ENCODE assay signal across 8 cellular contexts in genomic region chr11:64358907-64359711, GRCh38. TPM values are rescaled to one million over a fixed set of nuclear protein-coding genes. Genes with fewer than 3 reads are reported as not detected.
DNase-seq lines count a peak whose midpoint lies in the region; ATAC-seq and TF ChIP-seq lines count a peak whose summit lies in the region.

Gene RPS6KA4, plus strand, starts transcription at chr11:64359162. Its CDS starts 74 bp downstream, at chr11:64359236.

- no peaks in the 10 kb centered on the region; the same call in 1 of the 2 replicates for H3K4me1 ChIP-seq in HEK293 (ENCODE audit: control insufficient read depth, insufficient read depth, low read length)
- peaks cover 47% of the 10 kb centered on the region for H3K4me1 ChIP-seq in NT2/D1 (ENCODE audit: insufficient read depth, insufficient read length)
- peaks cover 10 to 16% of the 10 kb centered on the region in 2 donors for H3K4me1 ChIP-seq in naive thymus-derived CD4-positive, alpha-beta T cell (ENCODE audit: control insufficient read depth in 2 of 2, insufficient read depth in 2 of 2, low read length in 2 of 2)
- peaks cover 23 to 29% of the 10 kb centered on the region in 2 donors for H3K4me1 ChIP-seq in thyroid gland

- DNase-seq in GM06990 (ENCODE audit: extremely low read depth, insufficient read length) = peak; percentile 77
- DNase-seq in NT2/D1 (ENCODE audit: low read depth, low spot score) = no peak
- peak; percentile 60 for DNase-seq in activated naive CD4-positive, alpha-beta T cell treated with anti-CD3 and anti-CD28 coated beads for 36 hours
- peak; percentile 73 to 90 for DNase-seq in foreskin fibroblast
- DNase-seq in naive thymus-derived CD4-positive, alpha-beta T cell = peak in 7 of 9 donors; percentile 25 to 79 (median 36)
- peak; percentile 58 to 65 for DNase-seq in thyroid gland

- H3K4me1 Mint-ChIP-seq in activated naive CD4-positive, alpha-beta T cell treated with anti-CD3 and anti-CD28 coated beads for 36 hours (ENCODE audit: low read depth) = peaks cover 41% of the 10 kb centered on the region
- peaks cover 16 to 40% (median 30%) of the 10 kb centered on the region in 7 donors for H3K4me1 Mint-ChIP-seq in naive thymus-derived CD4-positive, alpha-beta T cell

- intact Hi-C loops in activated naive CD4-positive, alpha-beta T cell treated with anti-CD3 and anti-CD28 coated beads for 36 hours (cut with micrococcal nuclease) = loop anchor here (2.0 to 5.0 kb wide), 3 partner anchors 90 to 363 kb away; partner anchors contain the start of genes NRXN2 and STIP1
- intact Hi-C loops in naive thymus-derived CD4-positive, alpha-beta T cell (cut with micrococcal nuclease) = loop anchor here (1.0 to 5.0 kb wide), 4 partner anchors 19 to 152 kb away; partner anchors contain the start of genes CCDC88B (in 2 of the 2), FERMT3 (in 1 of the 2), PRDX5 (in 1 of the 2) and TRMT112 (in 1 of the 2)
- intact Hi-C loops in thyroid gland (cut with DNase I) = no loop called here

- no peaks in the 10 kb centered on the region for H3K27me3 Mint-ChIP-seq in activated naive CD4-positive, alpha-beta T cell treated with anti-CD3 and anti-CD28 coated beads for 36 hours (ENCODE audit: low read depth)
- H3K27me3 Mint-ChIP-seq in naive thymus-derived CD4-positive, alpha-beta T cell = no peaks in the 10 kb centered on the region

- no peaks in the 10 kb centered on the region for H3K27me3 ChIP-seq in GM06990 (replicated peaks; ENCODE audit: control insufficient read depth, insufficient read depth, low read length)
- no peaks in the 10 kb centered on the region for H3K27me3 ChIP-seq in NT2/D1 (ENCODE audit: insufficient read depth, insufficient read length)
- no peaks in the 10 kb centered on the region for H3K27me3 ChIP-seq in naive thymus-derived CD4-positive, alpha-beta T cell (ENCODE audit: control insufficient read depth in 2 of 2, insufficient read depth in 2 of 2, low read length in 2 of 2)
- H3K27me3 ChIP-seq in thyroid gland = no peaks in the 10 kb centered on the region

- TF ChIP-seq POLR2A in thyroid gland (IDR thresholded peaks at IDR 0.05) = peak in 1 of 2 donors; percentile 76

- peaks cover 15% of the 10 kb centered on the region for H3K36me3 ChIP-seq in GM06990 (ENCODE audit: control insufficient read depth, insufficient read depth, low read length)
- peaks cover 0 to 36% of the 10 kb centered on the region in 2 experiments; a peak in 2 of 3 replicates for H3K36me3 ChIP-seq in HEK293 (ENCODE audit: control insufficient read depth in 2 of 2, insufficient read depth in 1 of 2, low read length in 2 of 2)
- H3K36me3 ChIP-seq in NT2/D1 (ENCODE audit: insufficient read depth, insufficient read length, low read length) = peaks cover 43% of the 10 kb centered on the region
- H3K36me3 ChIP-seq in naive thymus-derived CD4-positive, alpha-beta T cell (ENCODE audit: control insufficient read depth in 2 of 3, insufficient read depth in 3 of 3, low read length in 3 of 3) = peaks cover 0 to 47% (median 0%) of the 10 kb centered on the region in 3 experiments
- H3K36me3 ChIP-seq in thyroid gland = peaks cover 12 to 28% of the 10 kb centered on the region in 2 donors

- H3K4me3 Mint-ChIP-seq in activated naive CD4-positive, alpha-beta T cell treated with anti-CD3 and anti-CD28 coated beads for 36 hours = peak within 1 kb of the TSS; percentile 91
- H3K4me3 Mint-ChIP-seq in naive thymus-derived CD4-positive, alpha-beta T cell = peak within 1 kb of the TSS; percentile 83 to 100 (median 91)

- peak within 1 kb of the TSS; percentile 34 for H3K27ac Mint-ChIP-seq in activated naive CD4-positive, alpha-beta T cell treated with anti-CD3 and anti-CD28 coated beads for 36 hours
- H3K27ac Mint-ChIP-seq in naive thymus-derived CD4-positive, alpha-beta T cell = peak within 1 kb of the TSS; percentile 56 to 94 (median 72)

- peak; percentile 80 for ATAC-seq in naive thymus-derived CD4-positive, alpha-beta T cell
- ATAC-seq in GM18861 (IDR thresholded peaks at IDR 0.05; ENCODE audit: unreplicated experiment) = no peak

- CTCF ChIA-PET in HEK293 (lab: Yijun Ruan, JAX) = interaction anchor here (0.8 to 7.8 kb wide), 7 partner anchors 25 to 290 kb away, joined by 3 to 81 read pairs (median 4); partner anchors contain the start of genes PRDX5 and TRMT112
- CTCF ChIA-PET in activated naive CD4-positive, alpha-beta T cell treated with anti-CD3 and anti-CD28 coated beads for 36 hours (lab: Charles Lee) = interaction anchor here (0.7 to 2.2 kb wide), 10 partner anchors 10 to 330 kb away, joined by 3 to 7 read pairs (median 4); partner anchors contain the start of genes PRDX5 and TRMT112
- CTCF ChIA-PET in naive thymus-derived CD4-positive, alpha-beta T cell (lab: Charles Lee) = no interaction called here

- 0 to 2% methylated on average over 8 to 9 of the region's 70 CpGs for WGBS in thyroid gland, 2 donors

- no peak for TF ChIP-seq CTCF in GM06990 (IDR thresholded peaks at IDR 0.05; ENCODE audit: insufficient read depth, low read length, poor library complexity, severe bottlenecking)
- TF ChIP-seq CTCF in HEK293 (tag by site-specific recombination; IDR thresholded peaks at IDR 0.05) = no peak
- no peak for TF ChIP-seq CTCF in foreskin fibroblast (IDR thresholded peaks at IDR 0.05; ENCODE audit: low read depth, low read length)
- TF ChIP-seq CTCF in thyroid gland (IDR thresholded peaks at IDR 0.05) = peak in 1 of 6 experiments; percentile 10

- no peaks in the 10 kb centered on the region for H3K9me3 Mint-ChIP-seq in activated naive CD4-positive, alpha-beta T cell treated with anti-CD3 and anti-CD28 coated beads for 36 hours
- no peaks in the 10 kb centered on the region for H3K9me3 Mint-ChIP-seq in naive thymus-derived CD4-positive, alpha-beta T cell

- peak within 1 kb of the TSS; percentile 94 for H3K9ac ChIP-seq in NT2/D1 (ENCODE audit: insufficient read length, low read depth)

- H3K4me3 ChIP-seq in GM06990 (replicated peaks; ENCODE audit: low read depth, low read length) = peak within 1 kb of the TSS; percentile 89
- H3K4me3 ChIP-seq in HEK293 (ENCODE audit: low read depth, low read length) = peak within 1 kb of the TSS; percentile 83
- H3K4me3 ChIP-seq in NT2/D1 (ENCODE audit: insufficient read length, low read depth) = peak within 1 kb of the TSS; percentile 95
- H3K4me3 ChIP-seq in foreskin fibroblast (ENCODE audit: low read depth in 1 of 2, low read length in 2 of 2) = peak within 1 kb of the TSS; percentile 85 to 97
- H3K4me3 ChIP-seq in naive thymus-derived CD4-positive, alpha-beta T cell (ENCODE audit: low read length) = peak within 1 kb of the TSS; percentile 60
- H3K4me3 ChIP-seq in thyroid gland (replicated peaks in 1 of 3) = peak within 1 kb of the TSS; percentile 69 to 87 (median 79)

- POLR2A ChIA-PET in HEK293 (lab: Yijun Ruan, JAX) = interaction anchor here (0.7 to 1.8 kb wide), 2 partner anchors 41 to 90 kb away, joined by 3 to 14 read pairs; partner anchors contain the start of genes PRDX5 and TRMT112
- POLR2A ChIA-PET in naive thymus-derived CD4-positive, alpha-beta T cell (lab: Charles Lee) = interaction anchor here (0.7 to 3.5 kb wide), 4 partner anchors 17 to 109 kb away, joined by 4 to 25 read pairs (median 4); partner anchors contain the start of genes CCDC88B, PRDX5 and TRMT112

- peaks cover 14% of the 10 kb centered on the region for H3K36me3 Mint-ChIP-seq in activated naive CD4-positive, alpha-beta T cell treated with anti-CD3 and anti-CD28 coated beads for 36 hours (ENCODE audit: low read depth)
- peaks cover 0 to 26% (median 4%) of the 10 kb centered on the region in 5 donors for H3K36me3 Mint-ChIP-seq in naive thymus-derived CD4-positive, alpha-beta T cell

- H3K27ac ChIP-seq in HEK293 (ENCODE audit: extremely low read depth, low read depth, low read length) = peak within 1 kb of the TSS; percentile 75; the same call in 1 of the 2 replicates
- peak within 1 kb of the TSS; percentile 68 for H3K27ac ChIP-seq in naive thymus-derived CD4-positive, alpha-beta T cell (ENCODE audit: low read depth, low read length)
- H3K27ac ChIP-seq in thyroid gland = peak within 1 kb of the TSS; percentile 78 to 84 (median 82)

- H3K9me3 ChIP-seq in HEK293 (ENCODE audit: control insufficient read depth, insufficient read depth, low read depth, low read length) (no peaks in the 10 kb centered on the region), NT2/D1 (ENCODE audit: insufficient read depth, low read length) (no peaks in the 10 kb centered on the region), thyroid gland (no peaks in the 10 kb centered on the region)
- no peaks in the 10 kb centered on the region for H3K9me3 ChIP-seq in naive thymus-derived CD4-positive, alpha-beta T cell (ENCODE audit: control insufficient read depth in 2 of 3, low read length in 3 of 3)

TF ChIP-seq in HEK293, 187 proteins besides CTCF, POLR2A, EP300 and RAD21 (continues in another document):
- no peak for TF ChIP-seq ZNF776 (tag by site-specific recombination; IDR thresholded peaks at IDR 0.05; ENCODE audit: borderline replicate concordance)
- TF ChIP-seq ZNF37A (tag by site-specific recombination; IDR thresholded peaks at IDR 0.05) = no peak
- no peak for TF ChIP-seq ZSCAN4 (tag by site-specific recombination; IDR thresholded peaks at IDR 0.05)
- TF ChIP-seq ZNF473 (tag by site-specific recombination; IDR thresholded peaks at IDR 0.05) = no peak

RNA-seq across cellular contexts. Expression of gene RPS6KA4, which starts in this region (rescaled TPM):
- total RNA-seq in activated naive CD4-positive, alpha-beta T cell treated with anti-CD3 and anti-CD28 coated beads for 36 hours = 10 to 100 TPM; 19.1 to 21.3 TPM
- 10 to 100 TPM; 14.2 to 35.7 (median 27.9) TPM for total RNA-seq in naive thymus-derived CD4-positive, alpha-beta T cell
- polyA plus RNA-seq in naive thymus-derived CD4-positive, alpha-beta T cell = 1 to 10 TPM; 4.6 to 7.7 TPM
- 10 to 100 TPM; 19.2 to 44.9 (median 21.8) TPM for total RNA-seq in thyroid gland
